Comparison of ENCODE assay signal across 1 cellular context in genomic region chr21:41947596-41948403, GRCh38.
TF ChIP-seq lines count a peak whose summit lies in the region.

No MANE protein-coding gene starts in this region.

TF ChIP-seq in endothelial cell of umbilical vein, 7 proteins besides CTCF, POLR2A, EP300 and RAD21:
- TF ChIP-seq POLR2AphosphoS5 (IDR thresholded peaks at IDR 0.05; ENCODE audit: insufficient read depth, low read depth, low read length) (no peak), JUN (IDR thresholded peaks at IDR 0.05; ENCODE audit: borderline replicate concordance, insufficient read depth, insufficient read length, low read depth) (no peak), MYC (IDR thresholded peaks at IDR 0.05; ENCODE audit: low read depth, low read length) (no peak), MAX (IDR thresholded peaks at IDR 0.05; ENCODE audit: insufficient read depth, insufficient read length) (no peak), GATA2 (IDR thresholded peaks at IDR 0.05; ENCODE audit: insufficient read depth, insufficient read length, low read depth, low read length) (no peak), EZH2 (IDR thresholded peaks at IDR 0.05; ENCODE audit: borderline replicate concordance, low read depth, low read length, severe bottlenecking) (no peak), FOS (IDR thresholded peaks at IDR 0.05; ENCODE audit: borderline replicate concordance, insufficient read depth, low read length) (no peak)
